In the genomic region with DNA sequence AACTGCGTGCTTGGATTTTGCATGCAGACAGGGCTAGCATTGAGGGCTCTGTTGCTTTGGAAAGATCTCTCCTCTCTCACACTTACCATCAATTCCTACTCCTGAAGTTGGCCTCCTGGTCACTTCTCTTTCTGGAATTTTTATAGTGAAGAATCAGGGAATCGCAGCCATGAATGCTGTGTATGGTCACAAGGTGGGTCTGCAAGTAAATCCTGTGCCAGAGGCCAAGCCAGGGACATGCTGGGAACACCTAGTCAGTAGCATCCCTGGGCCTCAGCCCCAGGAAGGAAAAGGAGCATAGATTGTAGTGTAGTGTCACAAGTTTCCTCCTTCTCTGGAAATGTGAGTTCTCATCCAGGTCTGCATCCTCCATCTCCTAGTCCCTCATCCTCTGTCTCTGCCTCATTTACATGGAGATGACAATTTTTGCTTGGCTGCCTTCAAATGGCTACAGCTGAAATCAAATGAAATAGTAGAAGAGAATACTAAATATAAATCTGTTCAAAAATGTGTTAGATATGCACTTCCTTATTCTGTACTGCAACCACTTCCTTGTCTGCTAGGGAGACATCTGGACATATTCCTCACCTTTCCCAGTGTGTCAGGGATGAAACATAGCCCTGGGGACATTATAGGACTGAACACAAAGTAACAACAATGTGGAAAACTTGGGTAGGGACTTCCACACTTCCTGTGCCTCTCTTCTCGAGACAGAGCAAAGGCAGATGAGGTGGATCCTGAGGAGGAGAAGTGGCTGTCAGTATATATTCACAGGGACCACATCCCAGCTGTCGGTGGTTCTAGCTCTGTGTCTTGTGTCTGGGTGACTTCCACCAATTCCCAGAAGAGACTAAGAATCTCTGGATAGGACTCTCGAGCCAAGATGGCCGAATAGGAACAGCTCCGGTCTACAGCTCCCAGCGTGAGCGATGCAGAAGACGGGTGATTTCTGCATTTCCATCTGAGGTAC, we compare ENCODE assay signal across 26 cellular contexts. TPM values are rescaled to one million over a fixed set of nuclear protein-coding genes. Genes with fewer than 3 reads are reported as not detected.
A peak's percentile ranks its signal among the peaks of the same experiment; 100 is the strongest.
DNase-seq lines count a peak whose midpoint lies in the region; ATAC-seq, FAIRE-seq and TF ChIP-seq lines count a peak whose summit lies in the region.
"Had no signal": no experiment of that assay in that cellular context is flagged by ENCODE, and none has a peak within 500 bp of the region (broad histone marks: within the 10 kb centered on the region; RNA-seq: fewer than 3 reads in every experiment).

No MANE protein-coding gene starts in this region.

- no peaks in the 10 kb centered on the region for H3K36me3 Mint-ChIP-seq in Caco-2 (ENCODE audit: insufficient read depth, unreplicated experiment)
- no peaks in the 10 kb centered on the region for H3K36me3 Mint-ChIP-seq in activated naive CD4-positive, alpha-beta T cell treated with anti-CD3 and anti-CD28 coated beads, Interleukin-2, amount 50 U/mL, for 72 hours
- H3K36me3 Mint-ChIP-seq: activated CD8-positive, alpha-beta memory T cell treated with anti-CD3 and anti-CD28 coated beads, Interleukin-2, amount 10 ng/mL, durations not matched to agents 7 days and 5 days; naive B cell had no signal

- H3K36me3 ChIP-seq in Caco-2 (ENCODE audit: control insufficient read depth, insufficient read depth, low read length): no peaks in the 10 kb centered on the region
- no peaks in the 10 kb centered on the region for H3K36me3 ChIP-seq in HUES64 (ENCODE audit: insufficient read depth, low read length)
- H3K36me3 ChIP-seq in K562 (ENCODE audit: control insufficient read depth, insufficient read depth, low read length): no peaks in the 10 kb centered on the region
- no peaks in the 10 kb centered on the region for H3K36me3 ChIP-seq in WERI-Rb-1
- H3K36me3 ChIP-seq: uterus had no signal

- H3K4me3 ChIP-seq in Caco-2 (ENCODE audit: low read depth, low read length) (peak overlapping the region; percentile 22; the same call in 1 of the 2 replicates), HUES64 (ENCODE audit: low read length) (peak overlapping the region; percentile 30), K562 (no peak overlapping the region), WERI-Rb-1 (ENCODE audit: low read depth, low read length) (no peak overlapping the region)
- H3K4me3 ChIP-seq: dorsolateral prefrontal cortex, lung, SK-N-MC, uterus had no signal

- H3K9me1 ChIP-seq in K562 (ENCODE audit: control insufficient read depth, insufficient read depth, low read length): no peaks in the 10 kb centered on the region

- peaks cover under 1% of the 10 kb centered on the region for H3K4me1 Mint-ChIP-seq in Caco-2 (ENCODE audit: low read depth, unreplicated experiment)
- H3K4me1 Mint-ChIP-seq: activated CD8-positive, alpha-beta memory T cell treated with anti-CD3 and anti-CD28 coated beads, Interleukin-2, amount 10 ng/mL, durations not matched to agents 7 days and 5 days; naive B cell had no signal

- H3K27me3 ChIP-seq in Caco-2 (replicated peaks; ENCODE audit: control insufficient read depth, insufficient read depth, low read length): no peaks in the 10 kb centered on the region
- no peaks in the 10 kb centered on the region for H3K27me3 ChIP-seq in HUES64 (ENCODE audit: insufficient read depth, low read length)
- no peaks in the 10 kb centered on the region for H3K27me3 ChIP-seq in K562 (ENCODE audit: control insufficient read depth in 2 of 2, insufficient read depth in 2 of 2, low read length in 2 of 2)
- no peaks in the 10 kb centered on the region for H3K27me3 ChIP-seq in WERI-Rb-1 (ENCODE audit: insufficient read depth, low read depth, severe bottlenecking)
- H3K27me3 ChIP-seq: uterus had no signal

- H3K4me2 ChIP-seq in K562 (ENCODE audit: insufficient read depth, low read length): peak overlapping the region; percentile 62

- H3K4me3 Mint-ChIP-seq in Caco-2 (ENCODE audit: unreplicated experiment): peak overlapping the region; percentile 67
- H3K4me3 Mint-ChIP-seq: activated CD8-positive, alpha-beta memory T cell treated with anti-CD3 and anti-CD28 coated beads, Interleukin-2, amount 10 ng/mL, durations not matched to agents 7 days and 5 days had no signal

- in situ Hi-C loops in K562 (cut with MboI): no loop called here

- FAIRE-seq in K562 (lab: Jason Lieb, UNC): no peak
- FAIRE-seq: small intestine had no signal

- H2AFZ ChIP-seq in K562 (ENCODE audit: low read depth, low read length): peak overlapping the region; percentile 95

- no peak for TF ChIP-seq POLR2A in K562 (conservative IDR thresholded peaks at IDR 0.05)

- POLR2A ChIA-PET in Caco-2 (lab: Charles Lee): no interaction called here
- POLR2A ChIA-PET in K562 (lab: Yijun Ruan, JAX): no interaction called here

- H3K9me3 ChIP-seq in Caco-2 (no peaks in the 10 kb centered on the region), HUES64 (ENCODE audit: insufficient read depth, low read depth, low read length) (no peaks in the 10 kb centered on the region), K562 (replicated peaks; ENCODE audit: control insufficient read depth, insufficient read depth, low read depth, low read length) (no peaks in the 10 kb centered on the region), WERI-Rb-1 (ENCODE audit: severe bottlenecking) (no peaks in the 10 kb centered on the region)
- H3K9me3 ChIP-seq: uterus had no signal

- TF ChIP-seq CTCF in Caco-2 (IDR thresholded peaks at IDR 0.05; ENCODE audit: insufficient read depth in 1 of 2, low read depth in 1 of 2, low read length in 1 of 2, severe bottlenecking in 1 of 2, unreplicated experiment in 1 of 2): no peak
- no peak for TF ChIP-seq CTCF in K562 (IDR thresholded peaks at IDR 0.05 in 2 of 3, conservative IDR thresholded peaks at IDR 0.05 in 1 of 3; ENCODE audit: insufficient read depth in 2 of 3, low read depth in 1 of 3, low read length in 3 of 3)
- no peak for TF ChIP-seq CTCF in WERI-Rb-1 (IDR thresholded peaks at IDR 0.05; ENCODE audit: low read depth, low read length)

- ATAC-seq in K562: peak; percentile 66
- peak; percentile 31 for ATAC-seq in left colon
- ATAC-seq in activated naive CD4-positive, alpha-beta T cell treated with anti-CD3 and anti-CD28 coated beads, Interleukin-2, amount 50 U/mL, for 72 hours: no peak
- ATAC-seq: activated CD8-positive, alpha-beta memory T cell treated with anti-CD3 and anti-CD28 coated beads, Interleukin-2, amount 10 ng/mL, durations not matched to agents 7 days and 5 days; esophagus mucosa had no signal

- intact Hi-C loops in Caco-2 (cut with micrococcal nuclease; ENCODE audit: unreplicated experiment) (no loop called here), K562 (cut with micrococcal nuclease) (no loop called here), left colon (cut with DNase I, micrococcal nuclease) (no loop called here)

- WGBS in HUES64: 64% methylated on average over 10 of the region's 10 CpGs
- WGBS in K562 (ENCODE audit: insufficient coverage, low coverage, missing lambda C conversion rate): 37% methylated on average over 5 of the region's 10 CpGs

- H3K27ac Mint-ChIP-seq in Caco-2 (ENCODE audit: unreplicated experiment): no peak overlapping the region
- no peak overlapping the region for H3K27ac Mint-ChIP-seq in activated naive CD4-positive, alpha-beta T cell treated with anti-CD3 and anti-CD28 coated beads, Interleukin-2, amount 50 U/mL, for 72 hours
- H3K27ac Mint-ChIP-seq: activated CD8-positive, alpha-beta memory T cell treated with anti-CD3 and anti-CD28 coated beads, Interleukin-2, amount 10 ng/mL, durations not matched to agents 7 days and 5 days; activated T-helper 2 cell treated with anti-CD3 and anti-CD28 coated beads, Interferon-gamma antibody, Interleukin-2, Interleukin-4, amounts not matched to agents 10 μg/mL and 5 μg/mL and 100 μg/mL, durations not matched to agents 14 hours and 24 hours and 36 hours had no signal

- H3K9ac ChIP-seq in HUES64 (ENCODE audit: low read depth, low read length) (no peak overlapping the region), K562 (ENCODE audit: insufficient read depth in 1 of 2, low read depth in 2 of 2, low read length in 2 of 2) (no peak overlapping the region)

- CTCF ChIA-PET in Caco-2 (lab: Charles Lee) (no interaction called here), K562 (lab: Yijun Ruan, JAX; ENCODE audit: low intra/inter-chr PET ratio) (no interaction called here)

- H3K9me3 Mint-ChIP-seq in Caco-2 (ENCODE audit: unreplicated experiment): peaks cover 2% of the 10 kb centered on the region
- no peaks in the 10 kb centered on the region for H3K9me3 Mint-ChIP-seq in activated naive CD4-positive, alpha-beta T cell treated with anti-CD3 and anti-CD28 coated beads, Interleukin-2, amount 50 U/mL, for 72 hours
- H3K9me3 Mint-ChIP-seq: activated T-helper 2 cell treated with anti-CD3 and anti-CD28 coated beads, Interferon-gamma antibody, Interleukin-2, Interleukin-4, amounts not matched to agents 10 μg/mL and 5 μg/mL and 100 μg/mL, durations not matched to agents 14 hours and 24 hours and 36 hours had no signal

- H3K27ac ChIP-seq in HUES64 (ENCODE audit: low read depth, low read length) (no peak overlapping the region), K562 (ENCODE audit: extremely low read depth, low read depth, low read length) (no peak overlapping the region; the same call in 2 of the 3 replicates), WERI-Rb-1 (no peak overlapping the region)
- H3K27ac ChIP-seq: dorsolateral prefrontal cortex, SK-N-MC, uterus had no signal

- H3K79me2 ChIP-seq in K562 (ENCODE audit: control insufficient read depth, insufficient read depth, low read length): no peaks in the 10 kb centered on the region

- H3K4me1 ChIP-seq in Caco-2 (peaks cover 13% of the 10 kb centered on the region; the same call in 1 of the 2 replicates), HUES64 (ENCODE audit: insufficient read depth, low read length) (peaks cover 5% of the 10 kb centered on the region; the same call in 1 of the 2 replicates), K562 (replicated peaks in 1 of 2; ENCODE audit: control insufficient read depth in 2 of 2, insufficient read depth in 2 of 2, low read length in 2 of 2) (peaks cover 2% of the 10 kb centered on the region in 2 experiments; a peak in 2 of 5 replicates)
- H3K4me1 ChIP-seq: uterus had no signal

- no peaks in the 10 kb centered on the region for H3K27me3 Mint-ChIP-seq in Caco-2 (ENCODE audit: insufficient read depth, unreplicated experiment)

- TF ChIP-seq RAD21 in K562 (CRISPR knock-in tag; conservative IDR thresholded peaks at IDR 0.05 in 1 of 2, IDR thresholded peaks at IDR 0.05 in 1 of 2): no peak

- DNase-seq in Caco-2 (no peak), K562 (ENCODE audit: extremely low read depth in 1 of 4, low spot score in 3 of 4) (no peak), left colon (no peak), WERI-Rb-1 (no peak), T-helper 9 cell (no peak)
- DNase-seq in activated naive CD4-positive, alpha-beta T cell treated with anti-CD3 and anti-CD28 coated beads, Interleukin-2, amount 50 U/mL, for 72 hours (ENCODE audit: low spot score in 2 of 2): no peak
- DNase-seq: activated CD4-positive, alpha-beta T cell treated with anti-CD3 and anti-CD28 coated beads for 1 hour; activated CD8-positive, alpha-beta memory T cell treated with anti-CD3 and anti-CD28 coated beads, Interleukin-2, amount 10 ng/mL, durations not matched to agents 7 days and 5 days; AML-193; dorsolateral prefrontal cortex; glutamatergic neuron; NCI-H187 treated with DMSO at 0.1 percent for 48 hours; NCI-H774; small intestine; stimulated activated CD4-positive, alpha-beta T cell treated with anti-CD3 and anti-CD28 coated beads, Interleukin-4, amount 100 ng/mL, for 4 hours; uterus had no signal

- no peak for TF ChIP-seq EP300 in K562 (IDR thresholded peaks at IDR 0.05; ENCODE audit: low read length)

- BruUV-seq in Caco-2 (replicated peaks; lab: Mats Ljungman, UMichigan) (no TSS peak), K562 (replicated peaks; lab: Mats Ljungman, UMichigan) (TSS peak; percentile 87)

- no peaks in the 10 kb centered on the region for H4K20me1 ChIP-seq in K562 (replicated peaks; ENCODE audit: control insufficient read depth, insufficient read depth, low read length)

RNA-seq across cellular contexts. Expression of gene CST9, which starts 17.0 kb away (rescaled TPM):
- total RNA-seq in Caco-2 (2022): not detected in 2 replicates
- not detected for polyA plus RNA-seq in HUES64 (2013, experiment 1 of 2)
- polyA plus RNA-seq in HUES64 (2013, experiment 2 of 2): not detected
- not detected in 2 replicates for total RNA-seq in K562 (2011; cell fraction: chromatin; rRNA removed; ENCODE audit: low replicate concordance)
- total RNA-seq in K562 (2011; cell fraction: nucleolus; rRNA removed): not detected in 2 replicates
- total RNA-seq in K562 (2011; cell fraction: nucleoplasm; rRNA removed): 0.38 TPM in 1 of 2 replicates, not detected in the other
- not detected in 2 replicates for total RNA-seq in K562 (2014; rRNA removed)
- total RNA-seq in K562 (2014; rRNA removed; fragmentation: Illumina TruSeq; extraction: Trizol): not detected in 2 replicates
- total RNA-seq in K562 (2015; rRNA removed; fragmentation: Illumina TruSeq; extraction: Trizol): not detected in 2 replicates
- not detected in 2 replicates for total RNA-seq in K562 (2021)
- polyA plus RNA-seq in K562 (2011; rRNA removed): not detected in 2 replicates
- polyA plus RNA-seq in K562 (2011; cell fraction: cytosol; rRNA removed): not detected in 2 replicates
- not detected in 2 replicates for polyA plus RNA-seq in K562 (2011; cell fraction: nucleus; rRNA removed)
- polyA plus RNA-seq in K562 (2012): not detected in 2 replicates
- not detected in 2 replicates for polyA plus RNA-seq in K562 (2014; fragmentation: Illumina TruSeq; extraction: Trizol)
- polyA plus RNA-seq in K562 (2014; fragmentation: Nextera tagmentation; extraction: Ambion mirVana): not detected
- not detected in 2 replicates for polyA plus RNA-seq in K562 (2014; rRNA removed)
- polyA minus RNA-seq in K562 (2011; rRNA and poly(A)+ RNA removed): not detected in 2 replicates
- polyA minus RNA-seq in K562 (2011; cell fraction: cytosol; rRNA and poly(A)+ RNA removed): not detected in 2 replicates
- polyA minus RNA-seq in K562 (2011; cell fraction: nucleus; rRNA and poly(A)+ RNA removed): not detected in 2 replicates
- not detected for total RNA-seq in left colon
- not detected for total RNA-seq in activated naive CD4-positive, alpha-beta T cell treated with anti-CD3 and anti-CD28 coated beads, Interleukin-2, amount 50 U/mL, for 72 hours
- total RNA-seq: activated CD8-positive, alpha-beta memory T cell treated with anti-CD3 and anti-CD28 coated beads, Interleukin-2, amount 10 ng/mL, durations not matched to agents 7 days and 5 days; activated T-helper 2 cell treated with anti-CD3 and anti-CD28 coated beads, Interferon-gamma antibody, Interleukin-2, Interleukin-4, amounts not matched to agents 10 μg/mL and 5 μg/mL and 100 μg/mL, durations not matched to agents 14 hours and 24 hours and 36 hours; esophagus mucosa; HT1080; lung; M059J; posterior vena cava; uterus had no signal
- polyA plus RNA-seq: adipose tissue, lung, small intestine had no signal

RNA-seq across cellular contexts. Expression of gene CST9L, which starts 20.4 kb away (rescaled TPM):
- total RNA-seq in Caco-2 (2022) (not detected in 2 replicates), K562 (2014; rRNA removed) (not detected in 2 replicates), K562 (2014; rRNA removed; fragmentation: Illumina TruSeq; extraction: Trizol) (not detected in 2 replicates), K562 (2015; rRNA removed; fragmentation: Illumina TruSeq; extraction: Trizol) (not detected in 2 replicates), K562 (2021) (not detected in 2 replicates), left colon (not detected)
- not detected for polyA plus RNA-seq in HUES64 (2013, experiment 1 of 2)
- not detected for polyA plus RNA-seq in HUES64 (2013, experiment 2 of 2)
- not detected in 2 replicates for total RNA-seq in K562 (2011; cell fraction: chromatin; rRNA removed; ENCODE audit: low replicate concordance)
- not detected in 2 replicates for total RNA-seq in K562 (2011; cell fraction: nucleolus; rRNA removed)
- total RNA-seq in K562 (2011; cell fraction: nucleoplasm; rRNA removed): not detected in 2 replicates
- polyA plus RNA-seq in K562 (2011; rRNA removed) (not detected in 2 replicates), K562 (2014; fragmentation: Illumina TruSeq; extraction: Trizol) (not detected in 2 replicates), K562 (2014; fragmentation: Nextera tagmentation; extraction: Ambion mirVana) (not detected), K562 (2014; rRNA removed) (not detected in 2 replicates)
- 0.07 TPM in 1 of 2 replicates, not detected in the other for polyA plus RNA-seq in K562 (2011; cell fraction: cytosol; rRNA removed)
- polyA plus RNA-seq in K562 (2011; cell fraction: nucleus; rRNA removed): not detected in 2 replicates
- polyA plus RNA-seq in K562 (2012): not detected in 2 replicates
- not detected in 2 replicates for polyA minus RNA-seq in K562 (2011; rRNA and poly(A)+ RNA removed)
- not detected in 2 replicates for polyA minus RNA-seq in K562 (2011; cell fraction: cytosol; rRNA and poly(A)+ RNA removed)
- polyA minus RNA-seq in K562 (2011; cell fraction: nucleus; rRNA and poly(A)+ RNA removed): not detected in 2 replicates
- not detected for total RNA-seq in activated naive CD4-positive, alpha-beta T cell treated with anti-CD3 and anti-CD28 coated beads, Interleukin-2, amount 50 U/mL, for 72 hours
- total RNA-seq: activated CD8-positive, alpha-beta memory T cell treated with anti-CD3 and anti-CD28 coated beads, Interleukin-2, amount 10 ng/mL, durations not matched to agents 7 days and 5 days; activated T-helper 2 cell treated with anti-CD3 and anti-CD28 coated beads, Interferon-gamma antibody, Interleukin-2, Interleukin-4, amounts not matched to agents 10 μg/mL and 5 μg/mL and 100 μg/mL, durations not matched to agents 14 hours and 24 hours and 36 hours; dorsolateral prefrontal cortex; esophagus mucosa; HT1080; lung; M059J; posterior vena cava; uterus had no signal
- polyA plus RNA-seq: adipose tissue, lung, small intestine had no signal

RNA-seq across cellular contexts. Expression of gene CST3, which starts 49.0 kb away (rescaled TPM):
- 704 and 777 TPM in 2 replicates for total RNA-seq in Caco-2 (2022)
- 61.8 TPM for polyA plus RNA-seq in HUES64 (2013, experiment 1 of 2)
- polyA plus RNA-seq in HUES64 (2013, experiment 2 of 2): 82.4 TPM
- total RNA-seq in K562 (2011; cell fraction: chromatin; rRNA removed; ENCODE audit: low replicate concordance): 9.8 and 40.0 TPM in 2 replicates
- total RNA-seq in K562 (2011; cell fraction: nucleolus; rRNA removed): 96.9 and 115 TPM in 2 replicates
- 57.6 and 64.2 TPM in 2 replicates for total RNA-seq in K562 (2011; cell fraction: nucleoplasm; rRNA removed)
- 66.7 and 81.2 TPM in 2 replicates for total RNA-seq in K562 (2014; rRNA removed)
- total RNA-seq in K562 (2014; rRNA removed; fragmentation: Illumina TruSeq; extraction: Trizol): 14.8 and 23.1 TPM in 2 replicates
- 42.9 and 48.5 TPM in 2 replicates for total RNA-seq in K562 (2015; rRNA removed; fragmentation: Illumina TruSeq; extraction: Trizol)
- 111 and 113 TPM in 2 replicates for total RNA-seq in K562 (2021)
- 46.6 and 83.5 TPM in 2 replicates for polyA plus RNA-seq in K562 (2011; rRNA removed)
- polyA plus RNA-seq in K562 (2011; cell fraction: cytosol; rRNA removed): 110 and 262 TPM in 2 replicates
- 22.3 and 27.1 TPM in 2 replicates for polyA plus RNA-seq in K562 (2011; cell fraction: nucleus; rRNA removed)
- polyA plus RNA-seq in K562 (2012): 114 and 177 TPM in 2 replicates
- polyA plus RNA-seq in K562 (2014; fragmentation: Illumina TruSeq; extraction: Trizol): 52.1 and 55.2 TPM in 2 replicates
- polyA plus RNA-seq in K562 (2014; fragmentation: Nextera tagmentation; extraction: Ambion mirVana): 10 to 100 TPM in 1 of 2 experiments, 1 to 10 TPM in 1; 8.7 to 12.4 TPM
- 103 and 110 TPM in 2 replicates for polyA plus RNA-seq in K562 (2014; rRNA removed)
- polyA minus RNA-seq in K562 (2011; rRNA and poly(A)+ RNA removed): 20.5 and 29.9 TPM in 2 replicates
- polyA minus RNA-seq in K562 (2011; cell fraction: cytosol; rRNA and poly(A)+ RNA removed): 56.7 and 67.3 TPM in 2 replicates
- polyA minus RNA-seq in K562 (2011; cell fraction: nucleus; rRNA and poly(A)+ RNA removed): 11.2 and 12.6 TPM in 2 replicates
- 1,000 to 10,000 TPM in 1 of 2 donors, 100 to 1,000 TPM in 1; 863 to 1,131 TPM for total RNA-seq in left colon
- total RNA-seq in activated naive CD4-positive, alpha-beta T cell treated with anti-CD3 and anti-CD28 coated beads, Interleukin-2, amount 50 U/mL, for 72 hours: 1 to 10 TPM in 1 of 2 donors, not detected in 1; 1.2 TPM

Comparison
In these comparisons a context has a peak if more than half of its experiments do, and no peak if none do; other contexts are left out.
1. H3K4me3 ChIP-seq: peak in Caco-2 (single experiment) and HUES64 (single experiment); none in K562 (single experiment) and WERI-Rb-1 (single experiment).
2. ATAC-seq: peak in K562 (single experiment) and left colon (single experiment); none in activated naive CD4-positive, alpha-beta T cell treated with anti-CD3 and anti-CD28 coated beads, Interleukin-2, amount 50 U/mL, for 72 hours (0 of 2).
3. RNA of gene CST3, which starts 49.0 kb away (total RNA-seq): 863 to 1,131 TPM in left colon, 704 to 777 TPM in Caco-2 and 9.8 to 115 TPM in K562; 1.2 TPM in activated naive CD4-positive, alpha-beta T cell treated with anti-CD3 and anti-CD28 coated beads, Interleukin-2, amount 50 U/mL, for 72 hours; every median in the first group is over 4 times any median in the second.